ENCODE assay signal across 27 cellular contexts in genomic region chr4:137523329-137523728, GRCh38. TPM values are rescaled to one million over a fixed set of nuclear protein-coding genes. Genes with fewer than 3 reads are reported as not detected.
"Had no signal": no experiment of that assay in that cellular context is flagged by ENCODE, and none has a peak within 500 bp of the region (broad histone marks: within the 10 kb centered on the region; RNA-seq: fewer than 3 reads in every experiment).

No MANE protein-coding gene starts in this region.

- H3K4me3 ChIP-seq: left lung, lower lobe of right lung, ovary had no signal

- FAIRE-seq: islet of Langerhans, urothelium cell line had no signal

- H3K27ac ChIP-seq: left lung, lower lobe of right lung, neutrophil, ovary had no signal

- H3K27ac Mint-ChIP-seq: activated naive CD4-positive, alpha-beta T cell treated with anti-CD3 and anti-CD28 coated beads, Interleukin-2, amount 10 ng/mL, durations not matched to agents 7 days and 5 days; activated naive CD8-positive, alpha-beta T cell treated with anti-CD3 and anti-CD28 coated beads, Interleukin-2, amount 10 ng/mL, durations not matched to agents 7 days and 5 days; activated T-helper 1 cell treated with anti-CD3 and anti-CD28 coated beads, Interleukin-12 subunit alpha, Interleukin-12 subunit beta, Interleukin-2, Interleukin-4 antibody, amounts not matched to agents 30 ng/mL and 10 ng/mL and 1 ng/mL, durations not matched to agents 14 hours and 24 hours and 36 hours; dendritic cell treated with granulocyte-macrophage colony-stimulating factor and Interleukin-4, amounts not matched to agents 40 ng/mL and 50 ng/mL, for 4 days; endodermal cell; progenitor cell of endocrine pancreas had no signal

- H3K27me3 Mint-ChIP-seq: activated naive CD4-positive, alpha-beta T cell treated with anti-CD3 and anti-CD28 coated beads, Interleukin-2, amount 10 ng/mL, durations not matched to agents 7 days and 5 days; activated naive CD8-positive, alpha-beta T cell treated with anti-CD3 and anti-CD28 coated beads, Interleukin-2, amount 10 ng/mL, durations not matched to agents 7 days and 5 days; dendritic cell treated with granulocyte-macrophage colony-stimulating factor and Interleukin-4, amounts not matched to agents 40 ng/mL and 50 ng/mL, for 4 days; progenitor cell of endocrine pancreas had no signal

- H3K9me3 Mint-ChIP-seq: activated naive CD4-positive, alpha-beta T cell treated with anti-CD3 and anti-CD28 coated beads, Interleukin-2, amount 10 ng/mL, durations not matched to agents 7 days and 5 days; activated naive CD8-positive, alpha-beta T cell treated with anti-CD3 and anti-CD28 coated beads, Interleukin-2, amount 10 ng/mL, durations not matched to agents 7 days and 5 days; activated T-helper 1 cell treated with anti-CD3 and anti-CD28 coated beads, Interleukin-12 subunit alpha, Interleukin-12 subunit beta, Interleukin-2, Interleukin-4 antibody, amounts not matched to agents 30 ng/mL and 10 ng/mL and 1 ng/mL, durations not matched to agents 14 hours and 24 hours and 36 hours; dendritic cell treated with granulocyte-macrophage colony-stimulating factor and Interleukin-4, amounts not matched to agents 40 ng/mL and 50 ng/mL, for 4 days; endodermal cell; nephron had no signal

- H3K36me3 Mint-ChIP-seq: activated naive CD4-positive, alpha-beta T cell treated with anti-CD3 and anti-CD28 coated beads, Interleukin-2, amount 10 ng/mL, durations not matched to agents 7 days and 5 days; activated naive CD8-positive, alpha-beta T cell treated with anti-CD3 and anti-CD28 coated beads, Interleukin-2, amount 10 ng/mL, durations not matched to agents 7 days and 5 days had no signal

- H3K27me3 ChIP-seq: left lung, neutrophil, ovary had no signal

- DNase-seq: activated CD4-positive, alpha-beta T cell treated with anti-CD3 and anti-CD28 coated beads for 48 hours; activated CD4-positive, alpha-beta T cell treated with anti-CD3 and anti-CD28 coated beads, Interleukin-2, amount 50 U/mL, for 48 hours; activated CD8-positive, alpha-beta memory T cell treated with anti-CD3 and anti-CD28 coated beads for 24 hours; activated gamma-delta T cell; activated naive CD4-positive, alpha-beta T cell treated with anti-CD3 and anti-CD28 coated beads, Interleukin-2, amount 10 ng/mL, durations not matched to agents 7 days and 5 days; activated naive CD8-positive, alpha-beta T cell treated with anti-CD3 and anti-CD28 coated beads, Interleukin-2, amount 10 ng/mL, durations not matched to agents 7 days and 5 days; amniotic stem cell; caudate nucleus; endodermal cell; foreskin melanocyte; left lung; lower lobe of right lung; ovary; retina; stimulated activated CD4-positive, alpha-beta T cell treated with anti-CD3 and anti-CD28 coated beads, Interleukin-15, amount 100 ng/mL, for 24 hours; stimulated activated CD4-positive, alpha-beta T cell treated with anti-CD3 and anti-CD28 coated beads, Interleukin-2, amount 100 ng/mL, for 24 hours; stimulated activated naive CD4-positive, alpha-beta T cell; trophoblast cell had no signal

- H3K36me3 ChIP-seq: neutrophil, ovary had no signal

- H3K4me3 Mint-ChIP-seq: activated naive CD4-positive, alpha-beta T cell treated with anti-CD3 and anti-CD28 coated beads, Interleukin-2, amount 10 ng/mL, durations not matched to agents 7 days and 5 days; activated naive CD8-positive, alpha-beta T cell treated with anti-CD3 and anti-CD28 coated beads, Interleukin-2, amount 10 ng/mL, durations not matched to agents 7 days and 5 days; activated T-helper 1 cell treated with anti-CD3 and anti-CD28 coated beads, Interleukin-12 subunit alpha, Interleukin-12 subunit beta, Interleukin-2, Interleukin-4 antibody, amounts not matched to agents 30 ng/mL and 10 ng/mL and 1 ng/mL, durations not matched to agents 14 hours and 24 hours and 36 hours; dendritic cell treated with granulocyte-macrophage colony-stimulating factor and Interleukin-4, amounts not matched to agents 40 ng/mL and 50 ng/mL, for 4 days; endodermal cell had no signal

- H3K9me3 ChIP-seq: left lung, lower lobe of right lung, neutrophil, ovary had no signal

- ATAC-seq: activated CD4-positive, CD25-positive, alpha-beta regulatory T cell treated with anti-CD3 and anti-CD28 coated beads, Interleukin-2, amount 50 U/mL, for 24 hours; esophagus mucosa; left lung; lower lobe of right lung had no signal

- H3K4me1 Mint-ChIP-seq: activated naive CD4-positive, alpha-beta T cell treated with anti-CD3 and anti-CD28 coated beads, Interleukin-2, amount 10 ng/mL, durations not matched to agents 7 days and 5 days; activated naive CD8-positive, alpha-beta T cell treated with anti-CD3 and anti-CD28 coated beads, Interleukin-2, amount 10 ng/mL, durations not matched to agents 7 days and 5 days; endodermal cell had no signal

- H3K4me1 ChIP-seq: left lung, lower lobe of right lung had no signal

RNA-seq across cellular contexts. Expression of gene PCDH18, which starts 9.0 kb away (rescaled TPM):
- total RNA-seq: activated naive CD8-positive, alpha-beta T cell treated with anti-CD3 and anti-CD28 coated beads, Interleukin-2, amount 10 ng/mL, durations not matched to agents 7 days and 5 days; activated T-helper 1 cell treated with anti-CD3 and anti-CD28 coated beads, Interleukin-12 subunit alpha, Interleukin-12 subunit beta, Interleukin-2, Interleukin-4 antibody, amounts not matched to agents 30 ng/mL and 10 ng/mL and 1 ng/mL, durations not matched to agents 14 hours and 24 hours and 36 hours had no signal
